Comparison of ENCODE assay signal across 1 cellular context in the genomic region with DNA sequence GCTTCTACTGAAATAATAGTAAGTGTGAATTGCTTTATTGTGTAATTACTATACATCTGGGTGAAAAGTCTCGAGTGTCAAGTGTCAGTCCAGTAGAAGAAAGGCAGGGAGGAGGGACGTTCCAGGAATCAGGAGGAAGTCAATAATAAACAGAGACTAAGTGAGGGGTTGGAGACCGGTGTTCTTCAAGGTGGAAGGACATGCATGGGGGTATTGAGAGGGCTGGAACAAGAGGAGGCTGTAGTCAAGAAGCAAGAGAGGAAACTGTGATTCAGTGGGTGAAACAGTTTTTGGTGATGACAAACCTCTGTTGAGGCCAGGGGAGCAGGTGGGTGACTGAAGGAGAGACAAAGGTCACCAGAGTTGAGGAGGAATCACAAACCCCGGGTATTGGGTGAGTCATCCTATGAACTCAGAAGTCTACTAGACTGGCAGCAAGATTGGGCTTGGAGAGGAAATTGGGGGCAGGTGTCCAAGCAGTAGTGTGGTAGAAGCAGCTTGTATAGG.
TF ChIP-seq lines count a peak whose summit lies in the region.

No MANE protein-coding gene starts in this region.

TF ChIP-seq in endothelial cell of umbilical vein, 7 proteins besides CTCF, POLR2A, EP300 and RAD21:
- peak; percentile 74 for TF ChIP-seq FOS (IDR thresholded peaks at IDR 0.05; ENCODE audit: borderline replicate concordance, insufficient read depth, low read length)
- no peak for TF ChIP-seq EZH2 (IDR thresholded peaks at IDR 0.05; ENCODE audit: borderline replicate concordance, low read depth, low read length, severe bottlenecking)
- TF ChIP-seq POLR2AphosphoS5 (IDR thresholded peaks at IDR 0.05; ENCODE audit: insufficient read depth, low read depth, low read length) = no peak
- peak; percentile 45 for TF ChIP-seq JUN (IDR thresholded peaks at IDR 0.05; ENCODE audit: borderline replicate concordance, insufficient read depth, insufficient read length, low read depth)
- no peak for TF ChIP-seq MYC (IDR thresholded peaks at IDR 0.05; ENCODE audit: low read depth, low read length)
- no peak for TF ChIP-seq GATA2 (IDR thresholded peaks at IDR 0.05; ENCODE audit: insufficient read depth, insufficient read length, low read depth, low read length)
